Comparison of ENCODE assay signal across 6 cellular contexts in the genomic region with DNA sequence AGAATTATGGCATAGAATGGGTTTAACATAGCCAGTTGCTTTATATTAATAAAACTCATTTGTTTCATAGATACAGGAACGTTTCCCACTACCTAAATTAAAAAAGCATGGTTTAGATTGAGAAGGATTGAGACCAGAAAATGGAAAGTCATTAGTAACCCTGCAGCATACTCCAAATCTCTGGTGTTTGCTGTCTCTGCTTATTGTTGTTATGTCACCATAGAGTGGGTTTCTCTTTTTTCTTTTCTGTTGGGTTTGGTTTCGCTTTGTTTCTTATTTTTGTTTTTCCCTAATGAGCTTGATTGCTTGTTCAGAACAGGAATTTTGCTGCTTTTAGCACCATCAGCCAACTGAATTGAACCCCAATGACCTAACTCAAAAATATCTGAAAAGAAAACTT.
"Had no signal": no experiment of that assay in that cellular context is flagged by ENCODE, and none has a peak within 500 bp of the region (broad histone marks: within the 10 kb centered on the region; RNA-seq: fewer than 3 reads in every experiment).

No MANE protein-coding gene starts in this region.

- ATAC-seq: HepG2, K562 had no signal

- H3K27ac ChIP-seq: HL-60 had no signal

- DNase-seq: IMR-90, KBM-7, KG1 had no signal

- H3K4me3 ChIP-seq: K562 had no signal
